Comparison of ENCODE assay signal across 20 cellular contexts in genomic region chr10:73398024-73398423, GRCh38. TPM values are rescaled to one million over a fixed set of nuclear protein-coding genes. Genes with fewer than 3 reads are reported as not detected.
DNase-seq lines count a peak whose midpoint lies in the region; ATAC-seq and TF ChIP-seq lines count a peak whose summit lies in the region.
"Had no signal": no experiment of that assay in that cellular context is flagged by ENCODE, and none has a peak within 500 bp of the region (broad histone marks: within the 10 kb centered on the region; RNA-seq: fewer than 3 reads in every experiment).

No MANE protein-coding gene starts in this region.

- H3K9me3 ChIP-seq in OCI-LY7 (ENCODE audit: low read length): 0 out of 2 replicates have a peak, but pooled peaks cover 5% of the 10 kb centered on the region
- no peaks in the 10 kb centered on the region for H3K9me3 ChIP-seq in psoas muscle
- H3K9me3 ChIP-seq: neutrophil, Peyer's patch, stomach had no signal

- H2AFZ ChIP-seq in OCI-LY7 (ENCODE audit: low read length): no peak overlapping the region

- no TSS peak for BruUV-seq in OCI-LY7 (replicated peaks; lab: Mats Ljungman, UMichigan)

- POLR2A ChIA-PET in OCI-LY7 (lab: Charles Lee): no interaction called here

- H4K20me1 ChIP-seq in OCI-LY7 (ENCODE audit: insufficient read depth, low read length): no peaks in the 10 kb centered on the region

- peaks cover under 1% of the 10 kb centered on the region for H3K4me1 Mint-ChIP-seq in endothelial cell (ENCODE audit: unreplicated experiment)

- H3K27me3 ChIP-seq in psoas muscle (ENCODE audit: insufficient read depth in 3 of 3, low read length in 2 of 3): no peaks in the 10 kb centered on the region
- H3K27me3 ChIP-seq: neutrophil, Peyer's patch, stomach had no signal

- TF ChIP-seq CTCF in OCI-LY7 (conservative IDR thresholded peaks at IDR 0.05; ENCODE audit: low read length) (peak; percentile 48), endothelial cell (IDR thresholded peaks at IDR 0.05; ENCODE audit: unreplicated experiment) (peak; percentile 11), psoas muscle (IDR thresholded peaks at IDR 0.05) (peak; percentile 7)

- peak; percentile 30 for DNase-seq in DMS53 (lab: John Stamatoyannopoulos, UW)
- no peak for DNase-seq in DMS53 treated with DMSO at 0.1 percent for 48 hours (lab: John Stamatoyannopoulos, UW; ENCODE audit: unreplicated experiment)
- no peak for DNase-seq in OCI-LY7 (ENCODE audit: low spot score)
- DNase-seq in endothelial cell (ENCODE audit: low spot score): no peak
- DNase-seq in psoas muscle: no peak
- no peak for DNase-seq in NCI-H524 treated with DMSO at 0.1 percent for 48 hours (lab: John Stamatoyannopoulos, UW)
- no peak for DNase-seq in SK-N-DZ (ENCODE audit: low spot score)
- DNase-seq: activated CD4-positive, alpha-beta T cell treated with anti-CD3 and anti-CD28 coated beads, Interleukin-2, amount 50 U/mL, for 4 hours; amniotic stem cell; dermis blood vessel endothelial cell; DMS153; NCI-H1105 treated with DMSO at 0.1 percent for 48 hours; NCI-H446; Peyer's patch; stomach; T-helper 9 cell had no signal

- ATAC-seq in psoas muscle (peak in 3 of 4 donors; percentile 64 to 75 (median 68)), HG02973 (IDR thresholded peaks at IDR 0.05; ENCODE audit: unreplicated experiment) (no peak)

- intact Hi-C loops in OCI-LY7 (cut with micrococcal nuclease; ENCODE audit: unreplicated experiment) (no loop called here), psoas muscle (cut with DNase I) (no loop called here)

- H3K9me3 Mint-ChIP-seq in endothelial cell (ENCODE audit: unreplicated experiment): no peaks in the 10 kb centered on the region
- H3K9me3 Mint-ChIP-seq: activated T-helper 1 cell treated with anti-CD3 and anti-CD28 coated beads, Interleukin-12 subunit alpha, Interleukin-12 subunit beta, Interleukin-2, Interleukin-4 antibody, amounts not matched to agents 30 ng/mL and 10 ng/mL and 1 ng/mL, durations not matched to agents 14 hours and 24 hours and 36 hours had no signal

- H3K4me1 ChIP-seq in OCI-LY7 (ENCODE audit: insufficient read depth, low read length, poor library complexity, severe bottlenecking): peaks cover 6% of the 10 kb centered on the region
- H3K4me1 ChIP-seq in psoas muscle: peaks cover 14% of the 10 kb centered on the region
- H3K4me1 ChIP-seq: Peyer's patch had no signal

- H3K27ac ChIP-seq in OCI-LY7 (ENCODE audit: low read depth, low read length, poor library complexity, severe bottlenecking) (no peak overlapping the region), psoas muscle (no peak overlapping the region)
- H3K27ac ChIP-seq: neutrophil, Peyer's patch, stomach had no signal

- WGBS in psoas muscle, 3 donors: 89 to 94% (median 91%) methylated on average over 6 of the region's 6 CpGs

- peaks cover 23% of the 10 kb centered on the region; the same call in 1 of the 2 replicates for H3K79me2 ChIP-seq in OCI-LY7 (ENCODE audit: insufficient read depth, low read depth, low read length)

- H3K27ac Mint-ChIP-seq in endothelial cell (ENCODE audit: unreplicated experiment): no peak overlapping the region
- H3K27ac Mint-ChIP-seq: activated T-helper 1 cell treated with anti-CD3 and anti-CD28 coated beads, Interleukin-12 subunit alpha, Interleukin-12 subunit beta, Interleukin-2, Interleukin-4 antibody, amounts not matched to agents 30 ng/mL and 10 ng/mL and 1 ng/mL, durations not matched to agents 14 hours and 24 hours and 36 hours had no signal

- peaks cover 23% of the 10 kb centered on the region for H3K36me3 Mint-ChIP-seq in endothelial cell (ENCODE audit: low read depth, unreplicated experiment)

- H3K4me3 ChIP-seq in OCI-LY7 (ENCODE audit: low read depth, low read length, poor library complexity, severe bottlenecking) (no peak overlapping the region), psoas muscle (no peak overlapping the region)
- H3K4me3 ChIP-seq: Peyer's patch, smooth muscle cell, stomach had no signal

- CTCF ChIA-PET in OCI-LY7 (lab: Charles Lee; ENCODE audit: unreplicated experiment): no interaction called here

- no peaks in the 10 kb centered on the region for H3K27me3 Mint-ChIP-seq in endothelial cell (ENCODE audit: unreplicated experiment)

- no peak overlapping the region for H3K4me2 ChIP-seq in OCI-LY7 (ENCODE audit: low read length)
- H3K4me2 ChIP-seq: smooth muscle cell had no signal

- H3K36me3 ChIP-seq in OCI-LY7 (ENCODE audit: insufficient read depth, low read length) (peaks cover 54% of the 10 kb centered on the region), psoas muscle (ENCODE audit: insufficient read depth in 1 of 2, low read depth in 1 of 2) (peaks cover 5 to 66% of the 10 kb centered on the region in 2 donors)

- no peak overlapping the region for H3K4me3 Mint-ChIP-seq in endothelial cell (ENCODE audit: unreplicated experiment)
- H3K4me3 Mint-ChIP-seq: activated T-helper 1 cell treated with anti-CD3 and anti-CD28 coated beads, Interleukin-12 subunit alpha, Interleukin-12 subunit beta, Interleukin-2, Interleukin-4 antibody, amounts not matched to agents 30 ng/mL and 10 ng/mL and 1 ng/mL, durations not matched to agents 14 hours and 24 hours and 36 hours had no signal

- H3K9me2 ChIP-seq in OCI-LY7 (ENCODE audit: insufficient read depth, low read length): no peaks in the 10 kb centered on the region

RNA-seq across cellular contexts. Expression of gene ANXA7, which starts 15.8 kb away (rescaled TPM):
- 36.5 and 52.0 TPM in 2 replicates for total RNA-seq in OCI-LY7 (2014; rRNA removed; shearing (Covaris generic))
- total RNA-seq in OCI-LY7 (2022) (86.5 and 86.6 TPM in 2 replicates), endothelial cell (ENCODE audit: unreplicated experiment) (92.6 TPM), psoas muscle (100 to 1,000 TPM; 134 to 205 (median 161) TPM)
- 100 to 1,000 TPM in 1 of 3 donors, 10 to 100 TPM in 2; 69.0 to 166 (median 99.1) TPM for polyA plus RNA-seq in psoas muscle
- polyA plus RNA-seq in SK-N-DZ (2014; cell fraction: cytosol; rRNA removed): 55.0 and 85.8 TPM in 2 replicates
- 30.7 and 34.8 TPM in 2 replicates for polyA plus RNA-seq in SK-N-DZ (2014; cell fraction: nucleus; rRNA removed)

RNA-seq across cellular contexts. Expression of gene MSS51, which starts 35.3 kb away (rescaled TPM):
- total RNA-seq in OCI-LY7 (2014; rRNA removed; shearing (Covaris generic)): 2.3 and 3.9 TPM in 2 replicates
- total RNA-seq in OCI-LY7 (2022): 4.2 and 4.4 TPM in 2 replicates
- total RNA-seq in endothelial cell (ENCODE audit: unreplicated experiment): 2.0 TPM
- total RNA-seq in psoas muscle: 100 to 1,000 TPM in 2 of 4 donors, 10 to 100 TPM in 2; 17.0 to 253 (median 80.5) TPM
- 1 to 10 TPM; 2.0 to 8.9 (median 7.3) TPM for polyA plus RNA-seq in psoas muscle
- polyA plus RNA-seq in SK-N-DZ (2014; cell fraction: cytosol; rRNA removed): 1.8 and 2.1 TPM in 2 replicates
- 7.7 and 9.1 TPM in 2 replicates for polyA plus RNA-seq in SK-N-DZ (2014; cell fraction: nucleus; rRNA removed)

RNA-seq across cellular contexts. Expression of gene CFAP70, which starts 39.4 kb away (rescaled TPM):
- 0.26 and 1.9 TPM in 2 replicates for total RNA-seq in OCI-LY7 (2014; rRNA removed; shearing (Covaris generic))
- total RNA-seq in OCI-LY7 (2022): 0.94 and 1.1 TPM in 2 replicates
- total RNA-seq in endothelial cell (ENCODE audit: unreplicated experiment): 1.7 TPM
- under 1 TPM; 0.38 to 0.86 (median 0.64) TPM for total RNA-seq in psoas muscle
- polyA plus RNA-seq in psoas muscle: under 1 TPM; 0.08 to 0.83 (median 0.30) TPM
- 0.39 and 0.61 TPM in 2 replicates for polyA plus RNA-seq in SK-N-DZ (2014; cell fraction: cytosol; rRNA removed)
- polyA plus RNA-seq in SK-N-DZ (2014; cell fraction: nucleus; rRNA removed): 3.2 and 4.1 TPM in 2 replicates
